In the genomic region with DNA sequence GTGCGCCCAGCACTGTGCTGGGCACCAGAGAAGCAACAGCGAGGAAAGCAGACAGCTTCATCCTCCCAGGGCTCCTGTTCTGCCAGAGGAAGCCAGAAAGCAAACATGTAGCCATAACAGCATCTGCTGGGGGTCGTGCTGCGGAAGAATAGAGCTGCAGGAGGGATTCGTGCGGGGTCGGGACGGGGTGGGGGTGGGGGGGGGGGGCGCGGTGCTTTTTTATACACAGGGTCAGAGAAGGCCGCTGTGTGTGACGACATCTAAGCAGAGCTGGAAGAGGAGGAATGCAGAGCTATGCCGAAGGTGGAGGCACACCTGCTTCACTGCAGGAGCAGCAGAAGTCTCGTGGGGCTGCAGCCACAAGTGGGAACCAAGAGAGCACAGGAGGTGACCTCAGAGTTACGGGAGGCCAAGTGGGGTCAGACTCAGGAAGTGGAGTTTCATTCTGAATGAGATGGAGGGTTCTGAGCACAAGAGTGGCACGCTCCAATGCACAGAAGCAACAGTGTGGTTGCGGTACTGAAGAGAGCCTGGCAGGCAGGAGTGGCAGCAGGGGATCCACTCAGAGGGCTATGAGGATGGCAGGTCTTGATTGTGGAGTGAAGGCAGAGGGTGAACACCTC, we compare ENCODE assay signal across 9 cellular contexts. TPM values are rescaled to one million over a fixed set of nuclear protein-coding genes. Genes with fewer than 3 reads are reported as not detected.
DNase-seq lines count a peak whose midpoint lies in the region; ATAC-seq and TF ChIP-seq lines count a peak whose summit lies in the region.
"Had no signal": no experiment of that assay in that cellular context is flagged by ENCODE, and none has a peak within 500 bp of the region (broad histone marks: within the 10 kb centered on the region; RNA-seq: fewer than 3 reads in every experiment).

No MANE protein-coding gene starts in this region.

- peak overlapping the region in 1 of 2 donors; percentile 20 for H3K4me3 Mint-ChIP-seq in stimulated activated naive CD8-positive, alpha-beta T cell treated with anti-CD3 and anti-CD28 coated beads, Interleukin-15, amount 100 ng/mL, for 72 hours
- H3K4me3 Mint-ChIP-seq in osteocyte (ENCODE audit: unreplicated experiment), result no peak overlapping the region
- no peak overlapping the region for H3K4me3 Mint-ChIP-seq in CD8-positive, alpha-beta T cell

- no peaks in the 10 kb centered on the region for H4K20me1 ChIP-seq in OCI-LY1 (ENCODE audit: insufficient read depth, low read length)

- H3K36me3 ChIP-seq in OCI-LY1 (ENCODE audit: insufficient read depth, low read length), result no peaks in the 10 kb centered on the region
- no peaks in the 10 kb centered on the region for H3K36me3 ChIP-seq in CD8-positive, alpha-beta T cell (ENCODE audit: insufficient read depth, low read length)

- H3K36me3 Mint-ChIP-seq in activated naive CD4-positive, alpha-beta T cell treated with anti-CD3 and anti-CD28 coated beads, Interleukin-2, amount 50 U/mL, for 72 hours, result no peaks in the 10 kb centered on the region
- H3K36me3 Mint-ChIP-seq in osteocyte (ENCODE audit: unreplicated experiment), result no peaks in the 10 kb centered on the region
- H3K36me3 Mint-ChIP-seq in CD8-positive, alpha-beta T cell, result no peaks in the 10 kb centered on the region

- H3K9me2 ChIP-seq in OCI-LY1 (ENCODE audit: low read depth, low read length), result no peaks in the 10 kb centered on the region

- no peaks in the 10 kb centered on the region for H3K27me3 ChIP-seq in OCI-LY1 (ENCODE audit: insufficient read depth, low read length)
- no peaks in the 10 kb centered on the region for H3K27me3 ChIP-seq in CD8-positive, alpha-beta T cell (ENCODE audit: insufficient read depth, low read length)

- TF ChIP-seq CTCF in OCI-LY1 (IDR thresholded peaks at IDR 0.05; ENCODE audit: low read length) (no peak), osteocyte (IDR thresholded peaks at IDR 0.05) (no peak)
- no peak for TF ChIP-seq CTCF in CD8-positive, alpha-beta T cell (IDR thresholded peaks at IDR 0.05)

- peak overlapping the region; percentile 10; the same call in 1 of the 2 replicates for H3K9ac ChIP-seq in OCI-LY1 (ENCODE audit: low read length)

- POLR2A ChIA-PET in CD8-positive, alpha-beta T cell (lab: Charles Lee), result no interaction called here

- H3K79me2 ChIP-seq in OCI-LY1 (ENCODE audit: insufficient read depth, low read length), result no peaks in the 10 kb centered on the region

- intact Hi-C loops in CD8-positive, alpha-beta T cell (cut with DNase I, micrococcal nuclease), result no loop called here

- H3K4me1 Mint-ChIP-seq in stimulated activated naive CD8-positive, alpha-beta T cell treated with anti-CD3 and anti-CD28 coated beads, Interleukin-15, amount 100 ng/mL, for 72 hours, result no peaks in the 10 kb centered on the region
- H3K4me1 Mint-ChIP-seq in osteocyte (ENCODE audit: unreplicated experiment), result peaks cover 42% of the 10 kb centered on the region
- H3K4me1 Mint-ChIP-seq in CD8-positive, alpha-beta T cell (ENCODE audit: low read depth), result no peaks in the 10 kb centered on the region

- H3K27ac ChIP-seq in OCI-LY1 (ENCODE audit: low read depth, low read length, poor library complexity, severe bottlenecking), result peak overlapping the region; percentile 61
- H3K27ac ChIP-seq in CD8-positive, alpha-beta T cell (ENCODE audit: low read depth, low read length), result no peak overlapping the region
- H3K27ac ChIP-seq: RWPE1 had no signal

- H3K9me3 ChIP-seq in OCI-LY1 (ENCODE audit: low read length), result no peaks in the 10 kb centered on the region
- no peaks in the 10 kb centered on the region for H3K9me3 ChIP-seq in CD8-positive, alpha-beta T cell (ENCODE audit: low read length)

- no peaks in the 10 kb centered on the region for H3F3A ChIP-seq in OCI-LY1 (ENCODE audit: insufficient read depth, low read length)

- H3K4me3 ChIP-seq in OCI-LY1 (ENCODE audit: low read depth, low read length, poor library complexity, severe bottlenecking), result peak overlapping the region; percentile 18
- no peak overlapping the region for H3K4me3 ChIP-seq in CD8-positive, alpha-beta T cell (ENCODE audit: low read depth, low read length)

- no peaks in the 10 kb centered on the region for H3K9me3 Mint-ChIP-seq in activated naive CD4-positive, alpha-beta T cell treated with anti-CD3 and anti-CD28 coated beads, Interleukin-2, amount 50 U/mL, for 72 hours
- H3K9me3 Mint-ChIP-seq in stimulated activated naive CD8-positive, alpha-beta T cell treated with anti-CD3 and anti-CD28 coated beads, Interleukin-15, amount 100 ng/mL, for 72 hours, result no peaks in the 10 kb centered on the region
- H3K9me3 Mint-ChIP-seq in osteocyte (ENCODE audit: unreplicated experiment), result no peaks in the 10 kb centered on the region
- no peaks in the 10 kb centered on the region for H3K9me3 Mint-ChIP-seq in CD8-positive, alpha-beta T cell

- H2AFZ ChIP-seq in OCI-LY1 (ENCODE audit: low read length), result peak overlapping the region; percentile 15; the same call in 1 of the 2 replicates

- H3K27me3 Mint-ChIP-seq in stimulated activated naive CD8-positive, alpha-beta T cell treated with anti-CD3 and anti-CD28 coated beads, Interleukin-15, amount 100 ng/mL, for 72 hours, result no peaks in the 10 kb centered on the region
- H3K27me3 Mint-ChIP-seq in osteocyte (ENCODE audit: unreplicated experiment), result no peaks in the 10 kb centered on the region
- H3K27me3 Mint-ChIP-seq in CD8-positive, alpha-beta T cell (ENCODE audit: low read depth), result no peaks in the 10 kb centered on the region

- peak overlapping the region; percentile 48 for H3K4me2 ChIP-seq in OCI-LY1 (ENCODE audit: low read length)

- peaks cover 26% of the 10 kb centered on the region for H3K4me1 ChIP-seq in OCI-LY1 (ENCODE audit: insufficient read depth, low read length, severe bottlenecking)
- no peaks in the 10 kb centered on the region for H3K4me1 ChIP-seq in CD8-positive, alpha-beta T cell (ENCODE audit: insufficient read depth, low read length)

- peak overlapping the region; percentile 13 to 85 for H3K27ac Mint-ChIP-seq in activated naive CD4-positive, alpha-beta T cell treated with anti-CD3 and anti-CD28 coated beads, Interleukin-2, amount 50 U/mL, for 72 hours
- H3K27ac Mint-ChIP-seq in stimulated activated naive CD8-positive, alpha-beta T cell treated with anti-CD3 and anti-CD28 coated beads, Interleukin-15, amount 100 ng/mL, for 72 hours, result peak overlapping the region in 1 of 2 donors; percentile 24
- H3K27ac Mint-ChIP-seq in osteocyte (ENCODE audit: unreplicated experiment), result no peak overlapping the region
- H3K27ac Mint-ChIP-seq in CD8-positive, alpha-beta T cell, result no peak overlapping the region

- peak in 1 of 2 donors; percentile 11 for DNase-seq in activated naive CD4-positive, alpha-beta T cell treated with anti-CD3 and anti-CD28 coated beads, Interleukin-2, amount 50 U/mL, for 72 hours (ENCODE audit: low spot score in 2 of 2)
- DNase-seq in activated naive CD4-positive, alpha-beta T cell treated with anti-CD3 and anti-CD28 coated beads, Interleukin-2, amount 50 U/mL, for 16 hours, result no peak
- peak in 1 of 2 donors; percentile 29 for DNase-seq in stimulated activated naive CD8-positive, alpha-beta T cell treated with anti-CD3 and anti-CD28 coated beads, Interleukin-15, amount 100 ng/mL, for 72 hours
- DNase-seq in NK-92 (lab: John Stamatoyannopoulos, UW; ENCODE audit: unreplicated experiment) (no peak), osteocyte (ENCODE audit: extremely low spot score, unreplicated experiment) (no peak)
- no peak for DNase-seq in CD8-positive, alpha-beta T cell

- peak; percentile 78 to 87 for ATAC-seq in activated naive CD4-positive, alpha-beta T cell treated with anti-CD3 and anti-CD28 coated beads, Interleukin-2, amount 50 U/mL, for 72 hours
- ATAC-seq in HG02678 (IDR thresholded peaks at IDR 0.05; ENCODE audit: unreplicated experiment), result peak; percentile 97
- peak; percentile 78 for ATAC-seq in stimulated activated naive CD8-positive, alpha-beta T cell treated with anti-CD3 and anti-CD28 coated beads, Interleukin-15, amount 100 ng/mL, for 72 hours
- no peak for ATAC-seq in CD8-positive, alpha-beta T cell

- CTCF ChIA-PET in CD8-positive, alpha-beta T cell (lab: Charles Lee), result interaction anchor here (1.0 kb wide), 1 partner anchor 8 kb away, joined by 4 read pairs; no protein-coding TSS in a partner anchor

RNA-seq across cellular contexts. Expression of gene PKD1L1, which starts 11.1 kb away (rescaled TPM):
- under 1 TPM; 0.05 to 0.14 TPM for total RNA-seq in activated naive CD4-positive, alpha-beta T cell treated with anti-CD3 and anti-CD28 coated beads, Interleukin-2, amount 50 U/mL, for 72 hours
- total RNA-seq in osteocyte, result 0.05 and 0.13 TPM in 2 replicates
- under 1 TPM; 0.03 to 0.08 TPM for total RNA-seq in CD8-positive, alpha-beta T cell

RNA-seq across cellular contexts. Expression of gene HUS1, which starts 42.2 kb away (rescaled TPM):
- total RNA-seq in activated naive CD4-positive, alpha-beta T cell treated with anti-CD3 and anti-CD28 coated beads, Interleukin-2, amount 50 U/mL, for 72 hours, result 10 to 100 TPM; 33.7 to 76.2 TPM
- total RNA-seq in osteocyte, result 28.8 and 33.9 TPM in 2 replicates
- total RNA-seq in CD8-positive, alpha-beta T cell, result 10 to 100 TPM; 73.4 to 82.9 TPM

Comparison
In these comparisons a context has a peak if more than half of its experiments do, and no peak if none do; other contexts are left out.
1. H3K27ac Mint-ChIP-seq: peak in activated naive CD4-positive, alpha-beta T cell treated with anti-CD3 and anti-CD28 coated beads, Interleukin-2, amount 50 U/mL, for 72 hours (2 of 2); none in osteocyte (single experiment) and CD8-positive, alpha-beta T cell (single experiment).